ENCODE assay signal across 19 cellular contexts in genomic region chr5:151812757-151813309, GRCh38. TPM values are rescaled to one million over a fixed set of nuclear protein-coding genes. Genes with fewer than 3 reads are reported as not detected.
DNase-seq lines count a peak whose midpoint lies in the region; ATAC-seq, FAIRE-seq and TF ChIP-seq lines count a peak whose summit lies in the region.
"Had no signal": no experiment of that assay in that cellular context is flagged by ENCODE, and none has a peak within 500 bp of the region (broad histone marks: within the 10 kb centered on the region; RNA-seq: fewer than 3 reads in every experiment).

No MANE protein-coding gene starts in this region.

- peaks cover 36% of the 10 kb centered on the region for H3K36me3 ChIP-seq in astrocyte (ENCODE audit: insufficient read depth, low read length)
- H3K36me3 ChIP-seq in cardiac muscle cell, result peaks cover 21% of the 10 kb centered on the region
- H3K36me3 ChIP-seq in skeletal muscle tissue (ENCODE audit: control insufficient read depth in 3 of 3, insufficient read depth in 3 of 3, low read length in 3 of 3), result peaks cover 0 to 8% (median 0%) of the 10 kb centered on the region in 3 donors

- H3K79me2 ChIP-seq in astrocyte (ENCODE audit: insufficient read depth, low read length), result peaks cover 19% of the 10 kb centered on the region

- no peaks in the 10 kb centered on the region for H3K9me3 ChIP-seq in astrocyte (ENCODE audit: insufficient read depth, low read depth, low read length)
- no peaks in the 10 kb centered on the region for H3K9me3 ChIP-seq in cardiac muscle cell (ENCODE audit: low read depth)
- no peaks in the 10 kb centered on the region for H3K9me3 ChIP-seq in skeletal muscle tissue (ENCODE audit: control insufficient read depth in 3 of 3, low read length in 3 of 3)
- H3K9me3 ChIP-seq: neutrophil had no signal

- FAIRE-seq in astrocyte (lab: Jason Lieb, UNC), result no peak
- FAIRE-seq: TTC549 had no signal

- H3K9ac ChIP-seq in astrocyte (ENCODE audit: low read length) (no peak overlapping the region), skeletal muscle tissue (ENCODE audit: low read depth in 1 of 3, low read length in 3 of 3) (no peak overlapping the region)

- peaks cover 21% of the 10 kb centered on the region for H3K36me3 Mint-ChIP-seq in astrocyte (ENCODE audit: low read depth, unreplicated experiment)

- peak overlapping the region; percentile 15 for H3K27ac Mint-ChIP-seq in astrocyte (ENCODE audit: unreplicated experiment)

- H3K4me3 ChIP-seq in astrocyte (ENCODE audit: insufficient read depth, low read depth, low read length), result no peak overlapping the region
- H3K4me3 ChIP-seq in cardiac muscle cell, result no peak overlapping the region
- no peak overlapping the region for H3K4me3 ChIP-seq in skeletal muscle tissue (ENCODE audit: low read length in 3 of 3)

- no peak overlapping the region for H3K4me2 ChIP-seq in astrocyte (ENCODE audit: low read length)

- peak; percentile 75 for ATAC-seq in Right ventricle myocardium inferior
- ATAC-seq: activated T-cell treated with anti-CD3 and anti-CD28 coated beads, Interleukin-2, amount 50 U/mL, for 72 hours; Panc1 had no signal

- H3K27me3 ChIP-seq in astrocyte (ENCODE audit: insufficient read depth, low read length) (no peaks in the 10 kb centered on the region), cardiac muscle cell (no peaks in the 10 kb centered on the region), skeletal muscle tissue (ENCODE audit: control insufficient read depth in 3 of 3, insufficient read depth in 3 of 3, low read length in 3 of 3) (no peaks in the 10 kb centered on the region)
- H3K27me3 ChIP-seq: neutrophil had no signal

- H3K4me1 Mint-ChIP-seq in astrocyte (ENCODE audit: low read depth, unreplicated experiment), result peaks cover 17% of the 10 kb centered on the region

- intact Hi-C loops in Right ventricle myocardium inferior (cut with DNase I), result no loop called here
- intact Hi-C loops in cardiac septum (cut with DNase I), result no loop called here

- H3K27me3 Mint-ChIP-seq in astrocyte (ENCODE audit: low read depth, unreplicated experiment), result no peaks in the 10 kb centered on the region

- H4K20me1 ChIP-seq in astrocyte (ENCODE audit: insufficient read depth, low read length), result peaks cover 51% of the 10 kb centered on the region

- no peak overlapping the region for H3K4me3 Mint-ChIP-seq in astrocyte (ENCODE audit: unreplicated experiment)
- H3K4me3 Mint-ChIP-seq: activated T-cell treated with anti-CD3 and anti-CD28 coated beads, Interleukin-2, amount 50 U/mL, for 72 hours had no signal

- TF ChIP-seq CTCF in astrocyte (IDR thresholded peaks at IDR 0.05; ENCODE audit: insufficient read depth, low read depth, low read length) (no peak), cardiac muscle cell (IDR thresholded peaks at IDR 0.05; ENCODE audit: low read depth, low read length) (no peak)

- no peak overlapping the region for H2AFZ ChIP-seq in astrocyte (ENCODE audit: low read depth, low read length)

- H3K27ac ChIP-seq in astrocyte (ENCODE audit: low read depth, low read length), result no peak overlapping the region
- H3K27ac ChIP-seq in cardiac muscle cell, result no peak overlapping the region
- peak overlapping the region; percentile 73 for H3K27ac ChIP-seq in skeletal muscle tissue (ENCODE audit: low read depth, low read length)
- H3K27ac ChIP-seq: neutrophil had no signal

- H3K4me1 ChIP-seq in astrocyte (ENCODE audit: insufficient read depth, low read length) (peaks cover 7% of the 10 kb centered on the region), cardiac muscle cell (ENCODE audit: low read depth) (no peaks in the 10 kb centered on the region), skeletal muscle tissue (ENCODE audit: control insufficient read depth in 3 of 3, insufficient read depth in 3 of 3, low read length in 3 of 3) (peaks cover 10 to 25% (median 21%) of the 10 kb centered on the region in 3 donors)

- DNase-seq in Right ventricle myocardium inferior (ENCODE audit: missing footprints), result no peak
- no peak for DNase-seq in cardiac septum (ENCODE audit: low spot score)
- peak; percentile 59 for DNase-seq in astrocyte (ENCODE audit: low read depth)
- peak; percentile 45 to 69 for DNase-seq in cardiac muscle cell (ENCODE audit: low read depth in 1 of 2, low spot score in 1 of 2)
- no peak for DNase-seq in HuH-7.5 (ENCODE audit: low spot score)
- no peak for DNase-seq in NCI-H2171 treated with DMSO at 0.1 percent for 48 hours (lab: John Stamatoyannopoulos, UW)
- no peak for DNase-seq in DMS53 treated with DMSO at 0.1 percent for 48 hours (lab: John Stamatoyannopoulos, UW; ENCODE audit: unreplicated experiment)
- DNase-seq: activated CD4-positive, alpha-beta T cell treated with anti-CD3 and anti-CD28 coated beads, Interleukin-2, amount 50 U/mL, for 1 hour; activated T-cell treated with anti-CD3 and anti-CD28 coated beads, Interleukin-2, amount 50 U/mL, for 72 hours; amygdala; Calu3; NCI-H1092; NCI-H2107; NCI-H526 treated with DMSO at 0.1 percent for 48 hours; stimulated activated CD4-positive, alpha-beta T cell treated with anti-CD3 and anti-CD28 coated beads, Interleukin-4, amount 100 ng/mL, for 1 hour had no signal

- peaks cover 2% of the 10 kb centered on the region for H3K9me3 Mint-ChIP-seq in astrocyte (ENCODE audit: unreplicated experiment)

RNA-seq across cellular contexts. Expression of gene G3BP1, which starts 41.1 kb away (rescaled TPM):
- total RNA-seq in Right ventricle myocardium inferior (114 TPM), cardiac septum (99.4 TPM), astrocyte (231 and 246 TPM in 2 replicates), cardiac muscle cell (66.9 and 97.0 TPM in 2 replicates), skeletal muscle tissue (109 TPM)
- 105 and 140 TPM in 2 replicates for polyA plus RNA-seq in cardiac muscle cell

RNA-seq across cellular contexts. Expression of gene ATOX1, which starts 54.4 kb away (rescaled TPM):
- 69.5 TPM for total RNA-seq in Right ventricle myocardium inferior
- 61.4 TPM for total RNA-seq in cardiac septum
- 265 and 274 TPM in 2 replicates for total RNA-seq in astrocyte
- 68.2 and 168 TPM in 2 replicates for total RNA-seq in cardiac muscle cell
- polyA plus RNA-seq in cardiac muscle cell, result 186 and 190 TPM in 2 replicates
- 20.4 TPM for total RNA-seq in skeletal muscle tissue

Comparison
In these comparisons a context has a peak if more than half of its experiments do, and no peak if none do; other contexts are left out.
1. DNase-seq: peak in astrocyte (single experiment) and cardiac muscle cell (2 of 2); none in Right ventricle myocardium inferior (single experiment), cardiac septum (single experiment), HuH-7.5 (single experiment), NCI-H2171 treated with DMSO at 0.1 percent for 48 hours (single experiment) and DMS53 treated with DMSO at 0.1 percent for 48 hours (single experiment).